ENCODE assay signal across 8 cellular contexts in genomic region chr1:20376880-20377494, GRCh38.
DNase-seq lines count a peak whose midpoint lies in the region; ATAC-seq and TF ChIP-seq lines count a peak whose summit lies in the region.

No MANE protein-coding gene starts in this region.

- no peaks in the 10 kb centered on the region for H3K36me3 ChIP-seq in MG63

- ATAC-seq in left lobe of liver (peak; percentile 94), HG02678 (IDR thresholded peaks at IDR 0.05; ENCODE audit: unreplicated experiment) (no peak), GM21737 (IDR thresholded peaks at IDR 0.05; ENCODE audit: unreplicated experiment) (no peak)

- no peaks in the 10 kb centered on the region for H3K27me3 ChIP-seq in MG63

- no peaks in the 10 kb centered on the region for H3K9me3 ChIP-seq in MG63

- peak; percentile 92 for TF ChIP-seq CTCF in cardiac fibroblast (IDR thresholded peaks at IDR 0.05; ENCODE audit: low read depth, low read length)

- H3K4me3 ChIP-seq in MG63: no peak overlapping the region
- H3K4me3 ChIP-seq in cardiac fibroblast (replicated peaks in 1 of 2; ENCODE audit: low read depth in 2 of 2, low read length in 2 of 2): no peak overlapping the region

- DNase-seq in EL (peak; percentile 51), MG63 (peak; percentile 44), cardiac fibroblast (ENCODE audit: low read depth in 2 of 2) (peak; percentile 54 to 59), left lobe of liver (ENCODE audit: low spot score) (no peak)
- peak; percentile 26 to 37 (median 32) for DNase-seq in activated CD4-positive, CD25-positive, alpha-beta regulatory T cell (lab: John Stamatoyannopoulos, UW)
- peak; percentile 8 for DNase-seq in stimulated activated CD8-positive, alpha-beta memory T cell treated with anti-CD3 and anti-CD28 coated beads, Interleukin-12 subunit alpha, Interleukin-12 subunit beta, amount 100 ng/mL, for 4 hours (ENCODE audit: low read depth)
